ENCODE assay signal across 7 cellular contexts in the genomic region with DNA sequence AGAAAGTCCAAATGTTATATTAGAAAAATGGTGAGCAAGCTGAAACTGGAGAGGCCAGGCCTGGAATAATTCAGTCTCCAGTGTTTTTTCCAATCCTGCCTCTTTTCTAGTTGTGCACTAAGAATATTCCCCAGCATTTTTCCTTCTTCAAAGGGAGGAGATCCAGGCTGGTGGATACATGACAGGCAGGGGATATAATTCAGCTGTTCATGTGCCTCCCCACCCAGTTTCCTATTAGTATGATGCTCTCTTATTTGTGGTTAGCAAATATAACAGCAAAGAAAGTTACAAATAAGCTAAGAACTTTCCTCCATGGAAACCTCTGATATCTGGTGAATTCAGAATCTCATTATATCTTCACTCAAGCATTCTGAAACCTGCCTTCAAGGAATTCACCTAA.
"Had no signal": no experiment of that assay in that cellular context is flagged by ENCODE, and none has a peak within 500 bp of the region (broad histone marks: within the 10 kb centered on the region; RNA-seq: fewer than 3 reads in every experiment).

No MANE protein-coding gene starts in this region.

- DNase-seq: GM23248, GOT3, H7, HFFc6, KBM-7 had no signal

- H3K9ac ChIP-seq: GM23248 had no signal

- H3K4me3 Mint-ChIP-seq: HFFc6, IgD-negative memory B cell had no signal

- H3K4me1 ChIP-seq: HAP-1 had no signal

- H3K9me3 Mint-ChIP-seq: HFFc6 had no signal

- H3K4me3 ChIP-seq: GM23248, HAP-1 had no signal

- H3K4me1 Mint-ChIP-seq: IgD-negative memory B cell had no signal

- H3K27ac Mint-ChIP-seq: HFFc6, IgD-negative memory B cell had no signal

- H3K9me3 ChIP-seq: HAP-1 had no signal

- H3K27ac ChIP-seq: GM23248 had no signal

- H3K36me3 ChIP-seq: HAP-1 had no signal

- H2AFZ ChIP-seq: GM23248 had no signal
